Comparison of ENCODE assay signal across 22 cellular contexts in genomic region chr11:12246169-12246568, GRCh38.
DNase-seq lines count a peak whose midpoint lies in the region; ATAC-seq and TF ChIP-seq lines count a peak whose summit lies in the region.
"Had no signal": no experiment of that assay in that cellular context is flagged by ENCODE, and none has a peak within 500 bp of the region (broad histone marks: within the 10 kb centered on the region; RNA-seq: fewer than 3 reads in every experiment).

No MANE protein-coding gene starts in this region.

- H3K27me3 ChIP-seq in esophagus muscularis mucosa: no peaks in the 10 kb centered on the region

- intact Hi-C loops in esophagus muscularis mucosa (cut with DNase I): no loop called here

- WGBS in esophagus muscularis mucosa: no CpG with 5 or more reads among the region's 4 CpGs

- DNase-seq in NCI-H345 (lab: John Stamatoyannopoulos, UW) (peak; percentile 39), NCI-H345 treated with DMSO at 0.1 percent for 48 hours (lab: John Stamatoyannopoulos, UW; ENCODE audit: unreplicated experiment) (no peak), NCI-H69 (lab: John Stamatoyannopoulos, UW) (peak; percentile 55), esophagus muscularis mucosa (ENCODE audit: extremely low spot score) (no peak), superior temporal gyrus (ENCODE audit: extremely low spot score) (peak; percentile 21), Kasumi-1 (lab: John Stamatoyannopoulos, UW) (no peak)
- DNase-seq: activated CD4-positive, alpha-beta T cell treated with anti-CD3 and anti-CD28 coated beads for 1 hour; activated CD8-positive, alpha-beta memory T cell treated with anti-CD3 and anti-CD28 coated beads for 24 hours; CD4-positive, alpha-beta T cell; cortex of kidney; hippocampal formation; islet precursor cell; KG1; naive thymus-derived CD4-positive, alpha-beta T cell; NCI-H2081 treated with DMSO at 0.1 percent for 48 hours; NCI-H526 treated with DMSO at 0.1 percent for 48 hours; OCI-M1; stimulated activated naive CD8-positive, alpha-beta T cell treated with anti-CD3 and anti-CD28 coated beads, Interleukin-15, Interleukin-2, amounts not matched to agents 100 U/mL and 50 U/mL, for 24 hours; T1000 had no signal

- H3K9me3 ChIP-seq in esophagus muscularis mucosa: no peaks in the 10 kb centered on the region

- TF ChIP-seq EP300 in esophagus muscularis mucosa (IDR thresholded peaks at IDR 0.05): no peak

- H3K4me1 ChIP-seq in esophagus muscularis mucosa: peaks cover 37 to 91% (median 88%) of the 10 kb centered on the region in 4 donors

- peak overlapping the region; percentile 46 to 88 (median 78) for H3K27ac ChIP-seq in esophagus muscularis mucosa (replicated peaks in 1 of 4)
- H3K27ac ChIP-seq: SK-N-MC had no signal

- ATAC-seq in GM18505 (IDR thresholded peaks at IDR 0.05; ENCODE audit: unreplicated experiment): no peak
- no peak for ATAC-seq in GM19328 (IDR thresholded peaks at IDR 0.05; ENCODE audit: unreplicated experiment)
- ATAC-seq: naive thymus-derived CD4-positive, alpha-beta T cell; stimulated activated naive CD8-positive, alpha-beta T cell treated with anti-CD3 and anti-CD28 coated beads, Interleukin-15, Interleukin-2, amounts not matched to agents 100 U/mL and 50 U/mL, for 24 hours had no signal

- H3K36me3 ChIP-seq in esophagus muscularis mucosa: peaks cover 0 to 63% (median 34%) of the 10 kb centered on the region in 4 donors

- no peak overlapping the region for H3K4me3 ChIP-seq in esophagus muscularis mucosa
- H3K4me3 ChIP-seq: SK-N-MC had no signal

- TF ChIP-seq POLR2A in esophagus muscularis mucosa (IDR thresholded peaks at IDR 0.05; ENCODE audit: low read depth): no peak
- no peak for TF ChIP-seq POLR2A in GM18505 (IDR thresholded peaks at IDR 0.05; ENCODE audit: borderline replicate concordance, extremely low read depth, insufficient read depth, insufficient read length)

- TF ChIP-seq CTCF in esophagus muscularis mucosa (IDR thresholded peaks at IDR 0.05): no peak

Comparison
In these comparisons a context has a peak if more than half of its experiments do, and no peak if none do; other contexts are left out.
1. DNase-seq: peak in NCI-H345 (single experiment), NCI-H69 (single experiment) and superior temporal gyrus (single experiment); none in NCI-H345 treated with DMSO at 0.1 percent for 48 hours (single experiment), esophagus muscularis mucosa (single experiment) and Kasumi-1 (0 of 2).